Comparison of ENCODE assay signal across 20 cellular contexts in genomic region chr15:38819343-38819858, GRCh38.
A peak's percentile ranks its signal among the peaks of the same experiment; 100 is the strongest.
DNase-seq lines count a peak whose midpoint lies in the region; FAIRE-seq and TF ChIP-seq lines count a peak whose summit lies in the region.
"Had no signal": no experiment of that assay in that cellular context is flagged by ENCODE, and none has a peak within 500 bp of the region (broad histone marks: within the 10 kb centered on the region; RNA-seq: fewer than 3 reads in every experiment).

No MANE protein-coding gene starts in this region.

- H3K4me2 ChIP-seq in endothelial cell of umbilical vein (ENCODE audit: insufficient read depth, low read length) = no peak overlapping the region
- no peak overlapping the region for H3K4me2 ChIP-seq in trophoblast cell (ENCODE audit: low read length)
- no peak overlapping the region for H3K4me2 ChIP-seq in H9 (ENCODE audit: insufficient read depth, insufficient read length, low read length)

- CTCF ChIA-PET in HEK293 (lab: Yijun Ruan, JAX) (interaction anchor here (0.6 kb wide), 1 partner anchor 240 kb away, joined by 3 read pairs; no protein-coding TSS in a partner anchor), endothelial cell of umbilical vein (lab: Charles Lee) (interaction anchor here (1.1 to 6.1 kb wide), 2 partner anchors 111 to 171 kb away, joined by 3 to 40 read pairs; no protein-coding TSS in a partner anchor)

- H3K4me1 ChIP-seq in HEK293 (ENCODE audit: control insufficient read depth, insufficient read depth, low read length) (no peaks in the 10 kb centered on the region), endothelial cell of umbilical vein (ENCODE audit: control insufficient read depth, extremely low read depth, insufficient read depth, low read length) (peaks cover 35% of the 10 kb centered on the region), trophoblast cell (ENCODE audit: control insufficient read depth in 1 of 2, insufficient read depth in 2 of 2, low read length in 2 of 2) (no peaks in the 10 kb centered on the region), H9 (ENCODE audit: insufficient read depth, low read length) (no peaks in the 10 kb centered on the region)
- H3K4me1 ChIP-seq: Caco-2 had no signal

- no peak overlapping the region for H4K12ac ChIP-seq in trophoblast cell (ENCODE audit: low read depth, low read length)

- BruUV-seq in endothelial cell of umbilical vein (replicated peaks; lab: Mats Ljungman, UMichigan) = no TSS peak

- H3K14ac ChIP-seq in trophoblast cell (ENCODE audit: low read length) (no peak overlapping the region), H9 (ENCODE audit: insufficient read depth, low read length) (no peak overlapping the region)

- H3K79me1 ChIP-seq in trophoblast cell (ENCODE audit: low read length) (no peaks in the 10 kb centered on the region), H9 (ENCODE audit: insufficient read depth, low read depth, low read length, poor library complexity, severe bottlenecking) (no peaks in the 10 kb centered on the region)

- H4K91ac ChIP-seq in trophoblast cell (ENCODE audit: low read depth, low read length) = no peak overlapping the region
- no peak overlapping the region for H4K91ac ChIP-seq in H9 (ENCODE audit: insufficient read length, low read depth, low read length)

- H3K18ac ChIP-seq in trophoblast cell (ENCODE audit: low read length) (no peak overlapping the region), H9 (ENCODE audit: insufficient read length, low read depth, low read length) (no peak overlapping the region)

- H3K4me3 Mint-ChIP-seq in immature natural killer cell = no peak overlapping the region
- no peak overlapping the region for H3K4me3 Mint-ChIP-seq in H9
- H3K4me3 Mint-ChIP-seq: CD4-positive, CD25-positive, alpha-beta regulatory T cell had no signal

- dilution Hi-C loops in endothelial cell of umbilical vein (cut with MboI; ENCODE audit: extremely low pct_ligation_motif_present, low sequenced_read_pairs) = no loop called here

- no peaks in the 10 kb centered on the region for H3K9me3 ChIP-seq in HEK293 (ENCODE audit: control insufficient read depth, insufficient read depth, low read depth, low read length)
- H3K9me3 ChIP-seq in endothelial cell of umbilical vein (replicated peaks; ENCODE audit: control insufficient read depth, insufficient read depth, low read length) = no peaks in the 10 kb centered on the region
- no peaks in the 10 kb centered on the region for H3K9me3 ChIP-seq in trophoblast cell (ENCODE audit: insufficient read depth, low read depth, low read length)
- no peaks in the 10 kb centered on the region for H3K9me3 ChIP-seq in H9 (ENCODE audit: control insufficient read depth, low read depth, low read length)
- H3K9me3 ChIP-seq: Caco-2 had no signal

- no peak overlapping the region for H2BK15ac ChIP-seq in H9 (ENCODE audit: low read depth, low read length)

- no peak overlapping the region for H3K23ac ChIP-seq in trophoblast cell (ENCODE audit: low read length)
- no peak overlapping the region for H3K23ac ChIP-seq in H9 (ENCODE audit: insufficient read length, low read depth, low read length)

- H2BK12ac ChIP-seq in trophoblast cell (ENCODE audit: low read length) (no peak overlapping the region), H9 (ENCODE audit: insufficient read length, low read depth, low read length) (no peak overlapping the region)

- H3K27ac Mint-ChIP-seq in immature natural killer cell = no peak overlapping the region
- no peak overlapping the region for H3K27ac Mint-ChIP-seq in H9

- no CpG with 5 or more reads among the region's 7 CpGs for WGBS in trophoblast cell (ENCODE audit: extremely low coverage, insufficient coverage, insufficient read length)
- WGBS in H9 (ENCODE audit: extremely low coverage, insufficient read length, low lambda C conversion rate) = no CpG with 5 or more reads among the region's 7 CpGs

- DNase-seq in NCI-H2081 treated with DMSO at 0.1 percent for 48 hours (lab: John Stamatoyannopoulos, UW) = peak; percentile 77
- DNase-seq in endothelial cell of umbilical vein (ENCODE audit: low read depth, low spot score) = no peak
- no peak for DNase-seq in DMS 273 treated with DMSO at 0.1 percent for 48 hours (lab: John Stamatoyannopoulos, UW)
- no peak for DNase-seq in immature natural killer cell
- DNase-seq in trophoblast cell = no peak
- DNase-seq in H9 = no peak
- DNase-seq: Caco-2; CD4-positive, CD25-positive, alpha-beta regulatory T cell; DMS53; EL; NCI-H1436; NCI-H524 treated with DMSO at 0.1 percent for 48 hours; PC-3; SIG-M5; T-helper 1 cell had no signal

- intact Hi-C loops in endothelial cell of umbilical vein (cut with micrococcal nuclease) = loop anchor here (5.0 kb wide), 1 partner anchor 938 kb away; no protein-coding TSS in a partner anchor

- no peak overlapping the region for H4K8ac ChIP-seq in trophoblast cell (ENCODE audit: low read depth, low read length)
- H4K8ac ChIP-seq in H9 (replicated peaks; ENCODE audit: insufficient read length, low read depth, low read length) = no peak overlapping the region

- H3K4ac ChIP-seq in trophoblast cell (ENCODE audit: low read depth, low read length) = no peak overlapping the region
- H3K4ac ChIP-seq in H9 (ENCODE audit: low read depth, low read length) = no peak overlapping the region

- H3K4me1 Mint-ChIP-seq in immature natural killer cell (peaks cover 0 to 2% of the 10 kb centered on the region in 2 donors), H9 (peaks cover 13% of the 10 kb centered on the region in 2 experiments)

- H2AK5ac ChIP-seq in trophoblast cell (ENCODE audit: low read length) (no peak overlapping the region), H9 (ENCODE audit: insufficient read length, low read length) (no peak overlapping the region)

- H3K36me3 Mint-ChIP-seq in immature natural killer cell = no peaks in the 10 kb centered on the region
- no peaks in the 10 kb centered on the region for H3K36me3 Mint-ChIP-seq in H9 (ENCODE audit: insufficient read depth in 1 of 3, low read depth in 3 of 3)
- H3K36me3 Mint-ChIP-seq: CD4-positive, CD25-positive, alpha-beta regulatory T cell had no signal

- H3K27ac ChIP-seq in HEK293 (ENCODE audit: extremely low read depth, low read depth, low read length) (no peak overlapping the region), endothelial cell of umbilical vein (ENCODE audit: insufficient read depth, low read depth, low read length) (no peak overlapping the region), trophoblast cell (ENCODE audit: low read depth, low read length) (no peak overlapping the region), H9 (ENCODE audit: insufficient read length, low read depth, low read length) (no peak overlapping the region)
- H3K27ac ChIP-seq: RWPE1 had no signal

- no peak for FAIRE-seq in endothelial cell of umbilical vein (lab: Jason Lieb, UNC)
- FAIRE-seq: GM12892, GM18507, H54 had no signal

- no peak overlapping the region for H4K5ac ChIP-seq in H9 (ENCODE audit: insufficient read length, low read depth, low read length)

- H2BK5ac ChIP-seq in trophoblast cell (ENCODE audit: low read depth, low read length, poor library complexity) = no peak overlapping the region
- no peak overlapping the region for H2BK5ac ChIP-seq in H9 (ENCODE audit: insufficient read length, low read length)

- H3T11ph ChIP-seq in H9 (ENCODE audit: low read length) = no peak overlapping the region

- no peak for TF ChIP-seq POLR2A in endothelial cell of umbilical vein (IDR thresholded peaks at IDR 0.05; ENCODE audit: low read depth, low read length)

- no peaks in the 10 kb centered on the region for H3K9me1 ChIP-seq in endothelial cell of umbilical vein (replicated peaks; ENCODE audit: control insufficient read depth, extremely low read depth, insufficient read depth, low read length)

- H3K4me3 ChIP-seq in HEK293 (ENCODE audit: low read depth, low read length) = no peak overlapping the region
- no peak overlapping the region for H3K4me3 ChIP-seq in endothelial cell of umbilical vein (replicated peaks in 1 of 3; ENCODE audit: insufficient read depth in 1 of 3, low read depth in 1 of 3, low read length in 3 of 3)
- H3K4me3 ChIP-seq in trophoblast cell (ENCODE audit: low read depth, low read length) = no peak overlapping the region

- H3K27me3 ChIP-seq in endothelial cell of umbilical vein (ENCODE audit: control insufficient read depth in 2 of 2, insufficient read depth in 2 of 2, low read length in 2 of 2) (no peaks in the 10 kb centered on the region), trophoblast cell (ENCODE audit: insufficient read depth, low read length) (no peaks in the 10 kb centered on the region), H9 (ENCODE audit: insufficient read depth, low read length) (no peaks in the 10 kb centered on the region)

- H3K9ac ChIP-seq in endothelial cell of umbilical vein (replicated peaks; ENCODE audit: extremely low read depth, insufficient read depth, low read length) (no peak overlapping the region), trophoblast cell (ENCODE audit: low read length) (no peak overlapping the region), H9 (ENCODE audit: extremely low read depth, insufficient read length, low read length) (no peak overlapping the region)

- H2BK120ac ChIP-seq in trophoblast cell (ENCODE audit: insufficient read depth, low read length, poor library complexity) (no peak overlapping the region), H9 (ENCODE audit: low read depth, low read length, poor library complexity, severe bottlenecking) (no peak overlapping the region)

- H3K56ac ChIP-seq in H9 (ENCODE audit: insufficient read length, low read depth, low read length) = no peak overlapping the region

- POLR2A ChIA-PET in HEK293 (lab: Yijun Ruan, JAX) = no interaction called here
- POLR2A ChIA-PET in endothelial cell of umbilical vein (lab: Charles Lee) = no interaction called here

- H2AFZ ChIP-seq in endothelial cell of umbilical vein (ENCODE audit: low read depth, low read length) (peak overlapping the region; percentile 16), trophoblast cell (ENCODE audit: insufficient read depth, low read length, poor library complexity) (no peak overlapping the region), H9 (ENCODE audit: low read length) (no peak overlapping the region)

- TF ChIP-seq CTCF in HEK293 (tag by site-specific recombination; IDR thresholded peaks at IDR 0.05) = no peak
- no peak for TF ChIP-seq CTCF in endothelial cell of umbilical vein (IDR thresholded peaks at IDR 0.05; ENCODE audit: extremely low read depth in 1 of 2, insufficient read depth in 1 of 2, low read depth in 1 of 2, low read length in 2 of 2)
- TF ChIP-seq CTCF in H9 (conservative IDR thresholded peaks at IDR 0.05) = no peak

- H2BK20ac ChIP-seq in H9 (ENCODE audit: low read depth, low read length, poor library complexity, severe bottlenecking) = no peak overlapping the region

- H3K36me3 ChIP-seq in HEK293 (ENCODE audit: control insufficient read depth in 2 of 2, insufficient read depth in 1 of 2, low read length in 2 of 2) (no peaks in the 10 kb centered on the region), endothelial cell of umbilical vein (ENCODE audit: control insufficient read depth in 2 of 2, extremely low read depth in 1 of 2, insufficient read depth in 2 of 2, low read length in 2 of 2) (no peaks in the 10 kb centered on the region), trophoblast cell (ENCODE audit: control insufficient read depth in 1 of 2, insufficient read depth in 2 of 2, low read length in 2 of 2) (no peaks in the 10 kb centered on the region)

- H3K27me3 Mint-ChIP-seq in immature natural killer cell (ENCODE audit: low read depth in 3 of 3) = peaks cover 1 to 4% (median 4%) of the 10 kb centered on the region in 3 donors
- no peaks in the 10 kb centered on the region; the same call in 1 of the 2 replicates for H3K27me3 Mint-ChIP-seq in H9 (ENCODE audit: low read depth)
- H3K27me3 Mint-ChIP-seq: CD4-positive, CD25-positive, alpha-beta regulatory T cell had no signal

- H4K20me1 ChIP-seq in endothelial cell of umbilical vein (replicated peaks; ENCODE audit: control insufficient read depth, extremely low read depth, insufficient read depth, low read length) (no peaks in the 10 kb centered on the region), H9 (ENCODE audit: control insufficient read depth, insufficient read depth, insufficient read length) (no peaks in the 10 kb centered on the region)

- no peaks in the 10 kb centered on the region for H3K79me2 ChIP-seq in endothelial cell of umbilical vein (ENCODE audit: control insufficient read depth, insufficient read depth, low read length)
- H3K79me2 ChIP-seq in trophoblast cell (ENCODE audit: control insufficient read depth, insufficient read depth, low read length, poor library complexity) = peaks cover 2% of the 10 kb centered on the region
- no peaks in the 10 kb centered on the region for H3K79me2 ChIP-seq in H9 (ENCODE audit: insufficient read depth, low read length)

- H3K9me3 Mint-ChIP-seq in immature natural killer cell (no peaks in the 10 kb centered on the region), H9 (no peaks in the 10 kb centered on the region)

- no peaks in the 10 kb centered on the region for H3K23me2 ChIP-seq in H9 (ENCODE audit: insufficient read length, low read depth, low read length, poor library complexity, severe bottlenecking)
